8 cellular contexts compared by ENCODE assay signal in the genomic region with DNA sequence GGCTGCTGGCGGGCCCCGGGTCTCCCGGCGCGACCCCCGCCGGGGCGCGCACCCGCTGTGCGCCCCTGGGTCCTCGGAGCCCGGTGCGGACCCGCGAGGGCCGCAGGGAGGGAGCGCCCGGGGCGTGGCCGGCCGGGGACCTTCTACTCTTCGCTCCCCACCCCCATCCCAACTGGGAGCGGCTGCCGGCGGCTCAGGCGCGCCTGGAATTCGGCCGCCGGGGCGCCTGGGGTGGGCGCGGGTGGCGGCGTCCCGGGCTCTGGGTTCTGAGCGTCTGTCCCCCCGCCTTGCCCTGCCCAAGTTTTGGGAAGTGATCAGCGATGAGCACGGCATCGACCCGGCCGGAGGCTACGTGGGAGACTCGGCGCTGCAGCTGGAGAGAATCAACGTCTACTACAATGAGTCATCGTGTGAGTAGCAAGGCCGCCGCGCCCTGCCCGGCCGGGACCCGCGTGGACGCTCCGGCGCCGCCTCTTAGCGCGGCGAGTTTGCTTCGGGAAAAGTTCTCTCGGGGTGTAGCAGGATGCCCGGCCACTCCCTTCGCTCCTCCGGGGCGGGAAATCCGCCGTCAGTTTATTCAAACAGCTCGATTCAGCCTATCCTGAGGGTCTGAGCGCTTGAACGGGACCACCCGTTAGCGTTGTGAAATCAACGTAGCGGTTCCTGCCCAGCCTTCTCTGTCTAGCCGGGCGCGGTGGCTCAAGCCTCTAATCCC. TPM values are rescaled to one million over a fixed set of nuclear protein-coding genes. Genes with fewer than 3 reads are reported as not detected.
DNase-seq lines count a peak whose midpoint lies in the region; ATAC-seq, FAIRE-seq and TF ChIP-seq lines count a peak whose summit lies in the region.

No MANE protein-coding gene starts in this region.

- ATAC-seq in GM18909 (IDR thresholded peaks at IDR 0.05; ENCODE audit: poor library complexity, unreplicated experiment) (peak; percentile 73), HG03103 (IDR thresholded peaks at IDR 0.05; ENCODE audit: low read depth, unreplicated experiment) (peak; percentile 37), Panc1 (peak; percentile 81)

- H3K9me3 ChIP-seq in BLaER1, result peaks cover 26% of the 10 kb centered on the region
- no peaks in the 10 kb centered on the region for H3K9me3 ChIP-seq in Panc1 (ENCODE audit: control insufficient read depth, insufficient read depth, low read depth, low read length)
- peaks cover 0 to 8% of the 10 kb centered on the region in 2 donors for H3K9me3 ChIP-seq in kidney (ENCODE audit: control insufficient read depth in 1 of 2, low read length in 2 of 2)

- CTCF ChIA-PET in Panc1 (lab: Charles Lee), result no interaction called here

- H3K4me2 ChIP-seq in BLaER1, result peak overlapping the region; percentile 64

- H3K4me3 ChIP-seq in BLaER1, result peak overlapping the region; percentile 99
- peak overlapping the region; percentile 82 to 85 for H3K4me3 ChIP-seq in Panc1 (ENCODE audit: low read depth in 2 of 2, low read length in 2 of 2)
- H3K4me3 ChIP-seq in bronchial epithelial cell (ENCODE audit: low read depth, low read length), result peak overlapping the region; percentile 84
- peak overlapping the region; percentile 55 to 58 for H3K4me3 ChIP-seq in kidney (ENCODE audit: low read length in 2 of 2)

- H3K9ac ChIP-seq in BLaER1 (peak overlapping the region; percentile 94), kidney (ENCODE audit: low read length in 2 of 2) (peak overlapping the region; percentile 48 to 55)

- DNase-seq in Panc1 (ENCODE audit: low read depth, low spot score) (no peak), bronchial epithelial cell (ENCODE audit: low read depth) (peak; percentile 60), kidney (peak; percentile 95), NCI-H774 (lab: John Stamatoyannopoulos, UW) (no peak)
- peak; percentile 23 to 35 for DNase-seq in stimulated activated CD4-positive, alpha-beta T cell treated with anti-CD3 and anti-CD28 coated beads, Interleukin-2, amount 100 ng/mL, for 48 hours

- no TSS peak for BruUV-seq in Panc1 (replicated peaks; lab: Mats Ljungman, UMichigan)

- H4K20me1 ChIP-seq in BLaER1, result 0 out of 2 replicates have a peak, but pooled peaks cover 6% of the 10 kb centered on the region

- intact Hi-C loops in Panc1 (cut with micrococcal nuclease; ENCODE audit: unreplicated experiment), result no loop called here
- intact Hi-C loops in kidney (cut with DNase I), result no loop called here

- H3K27ac ChIP-seq in BLaER1 (peak overlapping the region; percentile 95), Panc1 (ENCODE audit: low read length) (peak overlapping the region; percentile 89), kidney (ENCODE audit: low read depth in 2 of 2, low read length in 2 of 2) (peak overlapping the region; percentile 78 to 79)

- in situ Hi-C loops in Panc1 (cut with HindIII; ENCODE audit: low pct_unique_long_range_greater_than_20kb, low sequenced_read_pairs), result no loop called here

- FAIRE-seq in bronchial epithelial cell (lab: Jason Lieb, UNC) (no peak), kidney (lab: Jason Lieb, UNC) (no peak)

- H3K4me1 ChIP-seq in BLaER1 (peaks cover 40% of the 10 kb centered on the region), Panc1 (ENCODE audit: control insufficient read depth, insufficient read depth, low read length) (peaks cover 22% of the 10 kb centered on the region), kidney (ENCODE audit: control insufficient read depth in 1 of 2, insufficient read depth in 1 of 2, low read depth in 1 of 2, low read length in 2 of 2) (peaks cover 0 to 7% of the 10 kb centered on the region in 2 donors)

- POLR2A ChIA-PET in Panc1 (lab: Charles Lee), result interaction anchor here (0.5 to 1.0 kb wide), 4 partner anchors 9 to 45 kb away, joined by 3 to 9 read pairs (median 6); no protein-coding TSS in a partner anchor

- no peaks in the 10 kb centered on the region for H3K27me3 ChIP-seq in BLaER1
- no peaks in the 10 kb centered on the region for H3K27me3 ChIP-seq in Panc1 (ENCODE audit: control insufficient read depth, insufficient read depth, low read length)
- H3K27me3 ChIP-seq in bronchial epithelial cell (ENCODE audit: control insufficient read depth, insufficient read depth, low read length), result no peaks in the 10 kb centered on the region

- TF ChIP-seq CTCF in Panc1 (IDR thresholded peaks at IDR 0.05) (no peak), bronchial epithelial cell (IDR thresholded peaks at IDR 0.05; ENCODE audit: insufficient read depth, low read length, severe bottlenecking) (no peak), kidney (IDR thresholded peaks at IDR 0.05; ENCODE audit: borderline replicate concordance, extremely low read depth, insufficient read depth) (no peak)

- H3K36me3 ChIP-seq in BLaER1, result peaks cover 34% of the 10 kb centered on the region
- peaks cover 18% of the 10 kb centered on the region for H3K36me3 ChIP-seq in Panc1 (ENCODE audit: control insufficient read depth, insufficient read depth, low read length)
- H3K36me3 ChIP-seq in bronchial epithelial cell (ENCODE audit: control insufficient read depth, insufficient read depth, low read length), result peaks cover 11% of the 10 kb centered on the region
- H3K36me3 ChIP-seq in kidney (ENCODE audit: control insufficient read depth in 1 of 2, insufficient read depth in 2 of 2, low read length in 2 of 2), result peaks cover 0 to 8% of the 10 kb centered on the region in 2 donors

RNA-seq across cellular contexts. Expression of a gene that starts 0.5 kb away (rescaled TPM):
- total RNA-seq in Panc1 (2021; ENCODE audit: unreplicated experiment), result 125 TPM
- polyA plus RNA-seq in Panc1 (2012; ENCODE audit: insufficient read length), result 310 TPM
- total RNA-seq in bronchial epithelial cell, result 468 and 922 TPM in 2 replicates
- total RNA-seq in kidney, result 98.9 TPM
- polyA plus RNA-seq in kidney (ENCODE audit: insufficient read depth, low read depth, low replicate concordance), result 25.9 TPM

RNA-seq across cellular contexts. Expression of a gene that starts 54.4 kb away (rescaled TPM):
- total RNA-seq in Panc1 (2021; ENCODE audit: unreplicated experiment) (not detected), bronchial epithelial cell (0.53 TPM in 1 of 2 replicates, not detected in the other), kidney (not detected)
- not detected for polyA plus RNA-seq in Panc1 (2012; ENCODE audit: insufficient read length)
- polyA plus RNA-seq in kidney (ENCODE audit: insufficient read depth, low read depth, low replicate concordance), result not detected

Comparison
In these comparisons a context has a peak if more than half of its experiments do, and no peak if none do; other contexts are left out.
1. DNase-seq: peak in bronchial epithelial cell (single experiment), kidney (single experiment) and stimulated activated CD4-positive, alpha-beta T cell treated with anti-CD3 and anti-CD28 coated beads, Interleukin-2, amount 100 ng/mL, for 48 hours (2 of 2); none in Panc1 (single experiment) and NCI-H774 (single experiment).
2. Peak in every context shown above with its lines, with median percentiles within 50 percentile points of each other: H3K27ac ChIP-seq, H3K4me3 ChIP-seq and ATAC-seq.